Comparison of ENCODE assay signal across 21 cellular contexts in genomic region chr2:235939471-235939870, GRCh38.
DNase-seq lines count a peak whose midpoint lies in the region; ATAC-seq, FAIRE-seq and TF ChIP-seq lines count a peak whose summit lies in the region.
"Had no signal": no experiment of that assay in that cellular context is flagged by ENCODE, and none has a peak within 500 bp of the region (broad histone marks: within the 10 kb centered on the region; RNA-seq: fewer than 3 reads in every experiment).

No MANE protein-coding gene starts in this region.

- peaks cover 11% of the 10 kb centered on the region for H3K9me3 Mint-ChIP-seq in nephron progenitor cell
- H3K9me3 Mint-ChIP-seq in type B pancreatic cell = peaks cover 14% of the 10 kb centered on the region

- TF ChIP-seq CTCF in cardiac fibroblast (IDR thresholded peaks at IDR 0.05; ENCODE audit: low read depth, low read length) = no peak
- no peak for TF ChIP-seq CTCF in nephron progenitor cell (IDR thresholded peaks at IDR 0.05)
- no peak for TF ChIP-seq CTCF in type B pancreatic cell (conservative IDR thresholded peaks at IDR 0.05)
- TF ChIP-seq CTCF in body of pancreas (IDR thresholded peaks at IDR 0.05) = no peak

- H3K4me3 Mint-ChIP-seq in nephron progenitor cell = no peak overlapping the region
- H3K4me3 Mint-ChIP-seq in type B pancreatic cell = peak overlapping the region; percentile 20
- H3K4me3 Mint-ChIP-seq: activated CD4-positive, alpha-beta T cell treated with anti-CD3 and anti-CD28 coated beads for 36 hours; natural killer cell; T-cell had no signal

- DNase-seq in HTR-8/SVneo (ENCODE audit: insufficient read length, low spot score) (no peak), cardiac fibroblast (ENCODE audit: low read depth in 2 of 2) (peak; percentile 8 to 41), nephron progenitor cell (no peak), type B pancreatic cell (ENCODE audit: extremely low spot score, unreplicated experiment) (no peak), DMS53 (lab: John Stamatoyannopoulos, UW) (no peak), body of pancreas (no peak)
- DNase-seq: activated CD4-positive, alpha-beta T cell treated with anti-CD3 and anti-CD28 coated beads for 36 hours; COR-L47; dermis blood vessel endothelial cell; natural killer cell; NCI-H2171 treated with DMSO at 0.1 percent for 48 hours; NCI-H69; small intestine; stimulated activated CD4-positive, alpha-beta T cell treated with anti-CD3 and anti-CD28 coated beads, Interleukin-4, amount 100 ng/mL, for 4 hours; T-cell; upper lobe of right lung had no signal

- H3K36me3 Mint-ChIP-seq in nephron progenitor cell (ENCODE audit: low read depth) (peaks cover 46% of the 10 kb centered on the region), type B pancreatic cell (peaks cover 45% of the 10 kb centered on the region)
- H3K36me3 Mint-ChIP-seq: T-cell had no signal

- no peaks in the 10 kb centered on the region for H3K4me1 ChIP-seq in body of pancreas
- H3K4me1 ChIP-seq: upper lobe of right lung had no signal

- peak overlapping the region; percentile 14 for H3K27ac Mint-ChIP-seq in nephron progenitor cell
- no peak overlapping the region for H3K27ac Mint-ChIP-seq in type B pancreatic cell
- H3K27ac Mint-ChIP-seq: activated CD4-positive, alpha-beta T cell treated with anti-CD3 and anti-CD28 coated beads for 36 hours; activated naive CD4-positive, alpha-beta T cell treated with anti-CD3 and anti-CD28 coated beads, Interleukin-2, amount 50 U/mL, for 72 hours; natural killer cell; T-cell had no signal

- no peak overlapping the region for H3K4me3 ChIP-seq in cardiac fibroblast (replicated peaks in 1 of 2; ENCODE audit: low read depth in 2 of 2, low read length in 2 of 2)
- no peak overlapping the region for H3K4me3 ChIP-seq in body of pancreas
- H3K4me3 ChIP-seq: lung, upper lobe of right lung had no signal

- ATAC-seq in body of pancreas (no peak), GM21528 (IDR thresholded peaks at IDR 0.05; ENCODE audit: low FRiP score, unreplicated experiment) (no peak)
- ATAC-seq: activated CD4-positive, alpha-beta T cell treated with anti-CD3 and anti-CD28 coated beads for 36 hours; activated naive CD4-positive, alpha-beta T cell treated with anti-CD3 and anti-CD28 coated beads, Interleukin-2, amount 50 U/mL, for 72 hours; HepG2; T-cell had no signal

- H3K4me1 Mint-ChIP-seq in nephron progenitor cell (peaks cover 53% of the 10 kb centered on the region), type B pancreatic cell (ENCODE audit: unreplicated experiment) (peaks cover 40% of the 10 kb centered on the region)
- H3K4me1 Mint-ChIP-seq: activated CD4-positive, alpha-beta T cell treated with anti-CD3 and anti-CD28 coated beads for 36 hours; T-cell had no signal

- intact Hi-C loops in body of pancreas (cut with DNase I) = no loop called here

- no peak overlapping the region for H3K27ac ChIP-seq in body of pancreas
- H3K27ac ChIP-seq: upper lobe of right lung had no signal

- H3K27me3 Mint-ChIP-seq in nephron progenitor cell (ENCODE audit: low read depth, poor library complexity) = no peaks in the 10 kb centered on the region
- H3K27me3 Mint-ChIP-seq in type B pancreatic cell = no peaks in the 10 kb centered on the region

- FAIRE-seq in HTR-8/SVneo (lab: Jason Lieb, UNC) = peak; percentile 36
- FAIRE-seq: frontal cortex, HepG2, small intestine had no signal

- no peaks in the 10 kb centered on the region for H3K36me3 ChIP-seq in body of pancreas (replicated peaks in 1 of 2; ENCODE audit: insufficient read depth in 1 of 2, low read depth in 2 of 2)
- H3K36me3 ChIP-seq: upper lobe of right lung had no signal

- WGBS in body of pancreas, 2 donors = 85 to 92% methylated on average over 6 of the region's 6 CpGs

- TF ChIP-seq POLR2A in body of pancreas (IDR thresholded peaks at IDR 0.05) = no peak

- no peaks in the 10 kb centered on the region for H3K9me3 ChIP-seq in body of pancreas
- H3K9me3 ChIP-seq: upper lobe of right lung had no signal

- H3K27me3 ChIP-seq in body of pancreas = no peaks in the 10 kb centered on the region
- H3K27me3 ChIP-seq: upper lobe of right lung had no signal

Comparison
In these comparisons a context has a peak if more than half of its experiments do, and no peak if none do; other contexts are left out.
1. DNase-seq: peak in cardiac fibroblast (2 of 2); none in HTR-8/SVneo (single experiment), nephron progenitor cell (single experiment), type B pancreatic cell (single experiment), DMS53 (single experiment) and body of pancreas (0 of 4).